1 cellular context compared by ENCODE assay signal in genomic region chr2:219430633-219431615, GRCh38.
A peak's percentile ranks its signal among the peaks of the same experiment; 100 is the strongest.
TF ChIP-seq lines count a peak whose summit lies in the region.

No MANE protein-coding gene starts in this region.

TF ChIP-seq in HepG2, 621 proteins besides CTCF, POLR2A, EP300 and RAD21:
- TF ChIP-seq DMAP1 (CRISPR knock-in tag; IDR thresholded peaks at IDR 0.05) (no peak), CENPX (CRISPR knock-in tag; IDR thresholded peaks at IDR 0.05) (no peak), ZNF572 (CRISPR knock-in tag; IDR thresholded peaks at IDR 0.05) (no peak), KDM2A (CRISPR knock-in tag; IDR thresholded peaks at IDR 0.05; ENCODE audit: borderline replicate concordance, low read depth) (0 out of 2 replicates have a peak, but pooled peaks have one; percentile 30), ZNF205 (CRISPR knock-in tag; IDR thresholded peaks at IDR 0.05) (no peak), ZNF687 (CRISPR knock-in tag; IDR thresholded peaks at IDR 0.05) (peak; percentile 17; the same call in 1 of the 2 replicates), STAG1 (CRISPR knock-in tag; IDR thresholded peaks at IDR 0.05) (peak; percentile 53), KMT2A (CRISPR knock-in tag; IDR thresholded peaks at IDR 0.05) (no peak), ZNF768 (CRISPR knock-in tag; IDR thresholded peaks at IDR 0.05) (peak; percentile 93), ZBTB38 (CRISPR knock-in tag; IDR thresholded peaks at IDR 0.05) (no peak), HIC2 (CRISPR knock-in tag; IDR thresholded peaks at IDR 0.05; ENCODE audit: low read depth) (peak; percentile 28; the same call in 1 of the 2 replicates), TAF1 (CRISPR knock-in tag; IDR thresholded peaks at IDR 0.05) (no peak), ZNF354B (CRISPR knock-in tag; IDR thresholded peaks at IDR 0.05) (no peak), TCF7 (IDR thresholded peaks at IDR 0.05; ENCODE audit: low read depth) (no peak), HOXA7 (CRISPR knock-in tag; IDR thresholded peaks at IDR 0.05) (no peak), ZNF292 (CRISPR knock-in tag; IDR thresholded peaks at IDR 0.05; ENCODE audit: borderline replicate concordance, low read depth) (no peak), FOXK1 (CRISPR knock-in tag; IDR thresholded peaks at IDR 0.05; ENCODE audit: borderline replicate concordance, low read depth) (no peak)
